ENCODE assay signal across 8 cellular contexts in the genomic region with DNA sequence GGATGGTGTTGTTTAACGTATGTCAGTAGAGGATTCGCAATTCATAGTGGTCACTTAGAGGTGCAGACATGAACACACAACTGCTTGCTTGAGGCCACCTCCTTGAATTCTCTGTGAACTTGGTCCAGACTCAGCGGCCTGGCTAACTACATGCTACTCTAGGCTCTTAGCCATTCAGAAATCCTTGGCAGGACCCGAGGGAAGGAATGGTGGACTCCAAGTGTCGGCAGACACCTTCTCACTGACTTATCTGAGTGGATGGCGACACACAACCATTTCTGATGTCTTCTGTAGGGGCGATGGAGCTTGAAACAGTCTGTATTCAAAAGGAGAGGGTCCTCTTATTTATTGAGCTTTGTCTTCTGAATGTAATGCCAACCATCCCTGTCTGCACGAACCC. TPM values are rescaled to one million over a fixed set of nuclear protein-coding genes. Genes with fewer than 3 reads are reported as not detected.
"Had no signal": no experiment of that assay in that cellular context is flagged by ENCODE, and none has a peak within 500 bp of the region (broad histone marks: within the 10 kb centered on the region; RNA-seq: fewer than 3 reads in every experiment).

No MANE protein-coding gene starts in this region.

- DNase-seq: HFFc6, IMR-90, KG1 had no signal

- H3K36me3 ChIP-seq: HAP-1 had no signal

- ATAC-seq: HCT116, K562 had no signal

- H3K27ac Mint-ChIP-seq: GM23338, HFFc6 had no signal

- H2AFZ ChIP-seq: GM23338 had no signal

- H3K9me3 ChIP-seq: HAP-1 had no signal

- H3K4me3 ChIP-seq: GM23338, HAP-1, K562 had no signal

- H3K4me2 ChIP-seq: GM23338 had no signal

- H3K9me3 Mint-ChIP-seq: GM23338, HFFc6 had no signal

- H3K4me3 Mint-ChIP-seq: GM23338, HFFc6 had no signal

RNA-seq across cellular contexts. Expression of gene ADGRL3, which starts 24.4 kb away (rescaled TPM):
- total RNA-seq: HFFc6, HT-29 had no signal
